Comparison of ENCODE assay signal across 10 cellular contexts in the genomic region with DNA sequence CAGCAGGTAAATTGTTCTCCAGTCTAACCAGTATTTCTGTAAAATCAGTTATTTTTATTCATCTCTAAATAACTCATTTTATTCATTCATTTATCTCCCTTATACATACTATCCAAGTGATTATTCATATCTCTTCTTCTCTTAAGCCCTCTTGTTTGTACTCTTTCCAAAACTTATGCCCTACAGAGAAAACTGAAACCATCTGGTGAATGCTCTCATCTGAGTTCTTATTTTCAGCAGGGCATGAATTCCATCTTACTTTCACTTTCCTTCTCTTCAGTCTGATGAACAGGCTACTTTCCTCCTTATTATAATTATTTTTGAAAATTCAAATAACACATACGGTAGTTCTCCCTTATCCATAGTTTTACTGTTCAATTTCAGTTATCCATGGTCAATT.
A peak's percentile ranks its signal among the peaks of the same experiment; 100 is the strongest.
DNase-seq lines count a peak whose midpoint lies in the region; ATAC-seq and TF ChIP-seq lines count a peak whose summit lies in the region.
"Had no signal": no experiment of that assay in that cellular context is flagged by ENCODE, and none has a peak within 500 bp of the region (broad histone marks: within the 10 kb centered on the region; RNA-seq: fewer than 3 reads in every experiment).

No MANE protein-coding gene starts in this region.

- peaks cover 16% of the 10 kb centered on the region for H3K4me1 Mint-ChIP-seq in brain

- no peaks in the 10 kb centered on the region for H3K27me3 Mint-ChIP-seq in brain

- H3K27ac ChIP-seq in skeletal muscle tissue (ENCODE audit: low read depth, low read length), result no peak overlapping the region

- POLR2A ChIA-PET in HEK293T (lab: Yijun Ruan, JAX), result no interaction called here

- H3K36me3 Mint-ChIP-seq in brain, result peaks cover 25% of the 10 kb centered on the region

- H3K36me3 ChIP-seq in skeletal muscle tissue (ENCODE audit: control insufficient read depth in 3 of 3, insufficient read depth in 3 of 3, low read length in 3 of 3), result peaks cover 0 to 4% (median 0%) of the 10 kb centered on the region in 3 donors

- H3K27me3 ChIP-seq in skeletal muscle tissue (ENCODE audit: control insufficient read depth in 3 of 3, insufficient read depth in 3 of 3, low read length in 3 of 3), result no peaks in the 10 kb centered on the region
- H3K27me3 ChIP-seq: spleen had no signal

- TF ChIP-seq CTCF in brain (conservative IDR thresholded peaks at IDR 0.05), result no peak

- H3K4me3 Mint-ChIP-seq in brain, result peak overlapping the region in 2 of 5 experiments; percentile 30 to 72

- peak; percentile 66 for ATAC-seq in HG03060 (IDR thresholded peaks at IDR 0.05; ENCODE audit: low read depth, unreplicated experiment)
- ATAC-seq in HG03039 (IDR thresholded peaks at IDR 0.05; ENCODE audit: unreplicated experiment), result no peak
- ATAC-seq: K562 had no signal

- H3K9me3 Mint-ChIP-seq in brain, result no peaks in the 10 kb centered on the region

- CTCF ChIA-PET in HEK293T (lab: Yijun Ruan, JAX), result no interaction called here

- peak overlapping the region in 4 of 5 experiments; percentile 1 to 78 (median 40) for H3K27ac Mint-ChIP-seq in brain

- DNase-seq in NCI-H2171 treated with DMSO at 0.1 percent for 48 hours (lab: John Stamatoyannopoulos, UW), result peak; percentile 15
- no peak for DNase-seq in NCI-H2171 (lab: John Stamatoyannopoulos, UW)
- no peak for DNase-seq in HEK293T (ENCODE audit: extremely low spot score)
- DNase-seq in SIG-M5 treated with dmso at 0.1 percent for 504 hours (lab: John Stamatoyannopoulos, UW; ENCODE audit: unreplicated experiment), result no peak
- DNase-seq: spleen had no signal

- H3K4me1 ChIP-seq in skeletal muscle tissue (ENCODE audit: control insufficient read depth in 3 of 3, insufficient read depth in 3 of 3, low read length in 3 of 3), result no peaks in the 10 kb centered on the region

- H3K9ac ChIP-seq in skeletal muscle tissue (ENCODE audit: low read depth in 1 of 3, low read length in 3 of 3), result no peak overlapping the region

- no peaks in the 10 kb centered on the region for H3K9me3 ChIP-seq in skeletal muscle tissue (ENCODE audit: control insufficient read depth in 3 of 3, low read length in 3 of 3)
- H3K9me3 ChIP-seq: spleen had no signal

- H3K4me3 ChIP-seq in skeletal muscle tissue (ENCODE audit: low read length in 3 of 3), result peak overlapping the region in 2 of 3 donors; percentile 18 to 27
- H3K4me3 ChIP-seq: K562 had no signal

TF ChIP-seq in HEK293T, 16 proteins besides CTCF, POLR2A, EP300 and RAD21:
- TF ChIP-seq SUZ12 (IDR thresholded peaks at IDR 0.05) (no peak), ZNF384 (IDR thresholded peaks at IDR 0.05) (no peak), FOXM1 (IDR thresholded peaks at IDR 0.05; ENCODE audit: borderline replicate concordance) (no peak), LEF1 (IDR thresholded peaks at IDR 0.05; ENCODE audit: borderline replicate concordance) (no peak), L3MBTL2 (conservative IDR thresholded peaks at IDR 0.05) (no peak), ARNT (IDR thresholded peaks at IDR 0.05) (no peak), ELF4 (IDR thresholded peaks at IDR 0.05) (no peak), HDGF (IDR thresholded peaks at IDR 0.05; ENCODE audit: borderline replicate concordance) (no peak), FOXA1 (IDR thresholded peaks at IDR 0.05) (no peak), CTBP1 (IDR thresholded peaks at IDR 0.05; ENCODE audit: borderline replicate concordance) (no peak), FOXK2 (IDR thresholded peaks at IDR 0.05) (no peak), BHLHE40 (IDR thresholded peaks at IDR 0.05; ENCODE audit: borderline replicate concordance) (no peak), TARDBP (IDR thresholded peaks at IDR 0.05) (no peak), SP1 (IDR thresholded peaks at IDR 0.05) (no peak)
- TF ChIP-seq, protein P1, sequence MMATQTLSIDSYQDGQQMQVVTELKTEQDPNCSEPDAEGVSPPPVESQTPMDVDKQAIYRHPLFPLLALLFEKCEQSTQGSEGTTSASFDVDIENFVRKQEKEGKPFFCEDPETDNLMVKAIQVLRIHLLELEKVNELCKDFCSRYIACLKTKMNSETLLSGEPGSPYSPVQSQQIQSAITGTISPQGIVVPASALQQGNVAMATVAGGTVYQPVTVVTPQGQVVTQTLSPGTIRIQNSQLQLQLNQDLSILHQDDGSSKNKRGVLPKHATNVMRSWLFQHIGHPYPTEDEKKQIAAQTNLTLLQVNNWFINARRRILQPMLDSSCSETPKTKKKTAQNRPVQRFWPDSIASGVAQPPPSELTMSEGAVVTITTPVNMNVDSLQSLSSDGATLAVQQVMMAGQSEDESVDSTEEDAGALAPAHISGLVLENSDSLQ (IDR thresholded peaks at IDR 0.05), result no peak
